In genomic region chr16:88862968-88863367, GRCh38 we compare ENCODE assay signal across 37 cellular contexts. TPM values are rescaled to one million over a fixed set of nuclear protein-coding genes. Genes with fewer than 3 reads are reported as not detected.
"Had no signal": no experiment of that assay in that cellular context is flagged by ENCODE, and none has a peak within 500 bp of the region (broad histone marks: within the 10 kb centered on the region; RNA-seq: fewer than 3 reads in every experiment).

No MANE protein-coding gene starts in this region.

- H3K9me3 Mint-ChIP-seq: activated B cell treated with CpG ODN at 0.5 μM for 24 hours; activated naive CD4-positive, alpha-beta T cell treated with anti-CD3 and anti-CD28 coated beads, Interleukin-2, amount 10 ng/mL, durations not matched to agents 7 days and 5 days; activated naive CD4-positive, alpha-beta T cell treated with anti-CD3 and anti-CD28 coated beads, Interleukin-2, amount 50 U/mL, for 72 hours; activated naive CD8-positive, alpha-beta T cell treated with anti-CD3 and anti-CD28 coated beads, Interleukin-2, amount 10 ng/mL, durations not matched to agents 7 days and 5 days; activated T-cell treated with anti-CD3 and anti-CD28 coated beads, Interleukin-2, amount 50 U/mL, for 24 hours; activated T-cell treated with anti-CD3 and anti-CD28 coated beads, Interleukin-2, amount 50 U/mL, for 72 hours; T-helper 2 cell treated with Interferon-gamma antibody and Interleukin-4, amounts not matched to agents 5 μg/mL and 100 μg/mL, for 36 hours had no signal

- H3K27ac Mint-ChIP-seq: activated B cell treated with CpG ODN at 0.5 μM for 24 hours; activated naive CD4-positive, alpha-beta T cell treated with anti-CD3 and anti-CD28 coated beads, Interleukin-2, amount 10 ng/mL, durations not matched to agents 7 days and 5 days; activated naive CD4-positive, alpha-beta T cell treated with anti-CD3 and anti-CD28 coated beads, Interleukin-2, amount 50 U/mL, for 72 hours; activated naive CD8-positive, alpha-beta T cell treated with anti-CD3 and anti-CD28 coated beads, Interleukin-2, amount 10 ng/mL, durations not matched to agents 7 days and 5 days; activated T-cell treated with anti-CD3 and anti-CD28 coated beads, Interleukin-2, amount 50 U/mL, for 24 hours; activated T-cell treated with anti-CD3 and anti-CD28 coated beads, Interleukin-2, amount 50 U/mL, for 72 hours; brain; T-helper 17 cell; T-helper 2 cell treated with Interferon-gamma antibody and Interleukin-4, amounts not matched to agents 5 μg/mL and 100 μg/mL, for 36 hours had no signal

- DNase-seq: activated B cell treated with CpG ODN at 0.5 μM for 24 hours; activated CD4-positive, alpha-beta T cell treated with anti-CD3 and anti-CD28 coated beads for 48 hours; activated CD4-positive, alpha-beta T cell treated with anti-CD3 and anti-CD28 coated beads, Interleukin-2, amount 50 U/mL, for 1 hour; activated CD4-positive, alpha-beta T cell treated with anti-CD3 and anti-CD28 coated beads, Interleukin-2, amount 50 U/mL, for 48 hours; activated CD8-positive, alpha-beta memory T cell treated with anti-CD3 and anti-CD28 coated beads, Interleukin-2, amount 50 U/mL, for 48 hours; activated gamma-delta T cell; activated naive CD4-positive, alpha-beta T cell; activated naive CD4-positive, alpha-beta T cell treated with anti-CD3 and anti-CD28 coated beads, Interleukin-2, amount 10 ng/mL, durations not matched to agents 7 days and 5 days; activated naive CD8-positive, alpha-beta T cell treated with anti-CD3 and anti-CD28 coated beads, Interleukin-2, amount 10 ng/mL, durations not matched to agents 7 days and 5 days; activated T-cell treated with anti-CD3 and anti-CD28 coated beads for 4 hours; activated T-cell treated with anti-CD3 and anti-CD28 coated beads, Interleukin-2, amount 50 U/mL, for 24 hours; activated T-cell treated with anti-CD3 and anti-CD28 coated beads, Interleukin-2, amount 50 U/mL, for 72 hours; central memory CD4-positive, alpha-beta T cell; cerebellar nuclear complex; colonic mucosa; effector CD8-positive, alpha-beta T cell; esophagus squamous epithelium; foreskin melanocyte; T-helper 1 cell; T-helper 17 cell; T1000; WERI-Rb-1 had no signal

- FAIRE-seq: endometrium, endothelial cell of umbilical vein had no signal

- H3K9me3 ChIP-seq: ascending aorta, breast epithelium, colonic mucosa, esophagus squamous epithelium, gastroesophageal sphincter had no signal

- H3K27ac ChIP-seq: ascending aorta, breast epithelium, cardiac muscle cell, colonic mucosa, epithelial cell of prostate, esophagus squamous epithelium, gastroesophageal sphincter, WERI-Rb-1 had no signal

- H3K27me3 ChIP-seq: ascending aorta, breast epithelium, cardiac muscle cell, colonic mucosa had no signal

- H3K36me3 ChIP-seq: breast epithelium, colonic mucosa, WERI-Rb-1 had no signal

- H3K36me3 Mint-ChIP-seq: activated naive CD8-positive, alpha-beta T cell treated with anti-CD3 and anti-CD28 coated beads, Interleukin-2, amount 10 ng/mL, durations not matched to agents 7 days and 5 days had no signal

- H3K4me3 Mint-ChIP-seq: activated B cell treated with CpG ODN at 0.5 μM for 24 hours; activated naive CD4-positive, alpha-beta T cell treated with anti-CD3 and anti-CD28 coated beads, Interleukin-2, amount 10 ng/mL, durations not matched to agents 7 days and 5 days; activated naive CD8-positive, alpha-beta T cell treated with anti-CD3 and anti-CD28 coated beads, Interleukin-2, amount 10 ng/mL, durations not matched to agents 7 days and 5 days; activated T-cell treated with anti-CD3 and anti-CD28 coated beads, Interleukin-2, amount 50 U/mL, for 24 hours; activated T-cell treated with anti-CD3 and anti-CD28 coated beads, Interleukin-2, amount 50 U/mL, for 72 hours; brain; T-helper 17 cell; T-helper 2 cell treated with Interferon-gamma antibody and Interleukin-4, amounts not matched to agents 5 μg/mL and 100 μg/mL, for 36 hours had no signal

- H3K27me3 Mint-ChIP-seq: activated naive CD8-positive, alpha-beta T cell treated with anti-CD3 and anti-CD28 coated beads, Interleukin-2, amount 10 ng/mL, durations not matched to agents 7 days and 5 days; activated T-cell treated with anti-CD3 and anti-CD28 coated beads, Interleukin-2, amount 50 U/mL, for 24 hours; T-helper 17 cell had no signal

- ATAC-seq: activated CD4-positive, CD25-positive, alpha-beta regulatory T cell treated with anti-CD3 and anti-CD28 coated beads, Interleukin-2, amount 50 U/mL, for 24 hours; activated naive CD4-positive, alpha-beta T cell treated with anti-CD3 and anti-CD28 coated beads, Interleukin-2, amount 50 U/mL, for 72 hours; activated T-cell treated with anti-CD3 and anti-CD28 coated beads, Interleukin-2, amount 50 U/mL, for 72 hours; gastroesophageal sphincter; T-helper 17 cell had no signal

- H3K4me3 ChIP-seq: ascending aorta, breast epithelium, cardiac muscle cell, colonic mucosa, esophagus squamous epithelium, gastroesophageal sphincter had no signal

RNA-seq across cellular contexts. Expression of gene PABPN1L, which starts 3.5 kb away (rescaled TPM):
- total RNA-seq: activated naive CD4-positive, alpha-beta T cell treated with anti-CD3 and anti-CD28 coated beads, Interleukin-2, amount 50 U/mL, for 72 hours; activated naive CD8-positive, alpha-beta T cell treated with anti-CD3 and anti-CD28 coated beads, Interleukin-2, amount 10 ng/mL, durations not matched to agents 7 days and 5 days; activated T-cell treated with anti-CD3 and anti-CD28 coated beads, Interleukin-2, amount 50 U/mL, for 72 hours; ascending aorta; breast epithelium; cardiac muscle cell; colonic mucosa; dermis microvascular lymphatic vessel endothelial cell; endothelial cell of umbilical vein; esophagus squamous epithelium; fibroblast of lung; fibroblast of villous mesenchyme; glomerular endothelial cell; T-helper 17 cell had no signal
- polyA plus RNA-seq: endothelial cell of umbilical vein, fibroblast of lung had no signal

RNA-seq across cellular contexts. Expression of gene CDT1, which starts 59.4 kb away (rescaled TPM):
- total RNA-seq: ascending aorta had no signal
